8 cellular contexts compared by ENCODE assay signal in the genomic region with DNA sequence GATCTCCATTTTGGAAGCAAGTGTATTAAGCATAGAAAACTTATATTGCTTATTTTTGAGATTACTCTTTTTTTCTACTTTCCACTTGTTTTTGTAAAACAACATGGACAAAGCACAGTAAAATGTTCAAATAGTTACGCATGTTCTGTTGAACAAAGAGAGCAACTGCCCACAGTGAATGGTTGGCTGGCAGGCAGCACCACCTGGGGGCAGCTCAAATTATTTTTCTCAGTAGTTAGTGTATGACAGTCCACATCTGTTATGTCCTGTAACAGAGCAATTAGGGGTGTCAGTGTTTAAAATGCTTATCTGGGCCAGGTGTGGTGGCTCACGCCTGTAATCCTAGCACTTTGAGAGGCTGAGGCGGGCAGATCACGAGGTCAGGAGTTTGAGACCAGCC. TPM values are rescaled to one million over a fixed set of nuclear protein-coding genes. Genes with fewer than 3 reads are reported as not detected.
DNase-seq lines count a peak whose midpoint lies in the region; ATAC-seq and TF ChIP-seq lines count a peak whose summit lies in the region.

No MANE protein-coding gene starts in this region.

- H3K4me1 ChIP-seq in liver (ENCODE audit: control insufficient read depth in 4 of 4, insufficient read depth in 4 of 4, low read length in 3 of 4): peaks cover 0 to 10% (median 8%) of the 10 kb centered on the region in 4 donors

- no peak overlapping the region for H3K4me3 Mint-ChIP-seq in HFFc6
- no peak overlapping the region for H3K4me3 Mint-ChIP-seq in mesothelial cell of epicardium

- H3K9ac ChIP-seq in liver (ENCODE audit: low read depth in 1 of 2, low read length in 2 of 2): no peak overlapping the region

- no peaks in the 10 kb centered on the region for H3K27me3 ChIP-seq in liver (ENCODE audit: control insufficient read depth in 4 of 4, insufficient read depth in 4 of 4, low read length in 3 of 4)

- TF ChIP-seq CTCF in AG10803 (conservative IDR thresholded peaks at IDR 0.05; ENCODE audit: low read length): peak; percentile 42
- peak; percentile 58 for TF ChIP-seq CTCF in HFFc6 (IDR thresholded peaks at IDR 0.05)
- peak; percentile 24 for TF ChIP-seq CTCF in astrocyte of the cerebellum (IDR thresholded peaks at IDR 0.05; ENCODE audit: low read depth, low read length, missing control alignments)
- TF ChIP-seq CTCF in liver (IDR thresholded peaks at IDR 0.05; ENCODE audit: low read depth, low read length, missing input control): peak; percentile 59
- no peak for TF ChIP-seq CTCF in mesothelial cell of epicardium (IDR thresholded peaks at IDR 0.05; ENCODE audit: unreplicated experiment)

- H3K27me3 Mint-ChIP-seq in HFFc6 (ENCODE audit: insufficient read depth) (peaks cover 40% of the 10 kb centered on the region), mesothelial cell of epicardium (ENCODE audit: low read depth) (peaks cover 3% of the 10 kb centered on the region)

- no peak for ATAC-seq in HG03159 (IDR thresholded peaks at IDR 0.05; ENCODE audit: unreplicated experiment)

- DNase-seq in AG10803 (ENCODE audit: low read depth) (peak; percentile 6), HFFc6 (peak; percentile 18), astrocyte of the cerebellum (ENCODE audit: low read depth) (no peak), mesothelial cell of epicardium (ENCODE audit: low spot score in 2 of 2, unreplicated experiment in 2 of 2) (no peak), NCI-H1092 treated with DMSO at 0.1 percent for 48 hours (lab: John Stamatoyannopoulos, UW) (no peak)
- DNase-seq in stimulated activated CD4-positive, alpha-beta T cell treated with anti-CD3 and anti-CD28 coated beads, Interleukin-4, amount 100 ng/mL, for 1 hour: no peak

- H3K27ac ChIP-seq in liver (ENCODE audit: low read depth in 1 of 2, low read length in 2 of 2): no peak overlapping the region

- H3K4me1 Mint-ChIP-seq in HFFc6 (ENCODE audit: low read depth): no peaks in the 10 kb centered on the region
- H3K4me1 Mint-ChIP-seq in mesothelial cell of epicardium: peaks cover 2% of the 10 kb centered on the region

- peaks cover 6% of the 10 kb centered on the region; the same call in 1 of the 2 replicates for H3K9me3 Mint-ChIP-seq in HFFc6
- peaks cover 10% of the 10 kb centered on the region for H3K9me3 Mint-ChIP-seq in mesothelial cell of epicardium

- in situ Hi-C loops in astrocyte of the cerebellum (cut with HindIII; ENCODE audit: low sequenced_read_pairs): no loop called here

- no peaks in the 10 kb centered on the region for H3K9me3 ChIP-seq in liver (ENCODE audit: control insufficient read depth in 4 of 4, low read length in 3 of 4)

- no peaks in the 10 kb centered on the region for H3K36me3 ChIP-seq in liver (ENCODE audit: control insufficient read depth in 4 of 4, insufficient read depth in 3 of 4, low read depth in 1 of 4, low read length in 3 of 4)

- H3K36me3 Mint-ChIP-seq in HFFc6 (ENCODE audit: low read depth): no peaks in the 10 kb centered on the region
- peaks cover under 1% of the 10 kb centered on the region for H3K36me3 Mint-ChIP-seq in mesothelial cell of epicardium

- H3K4me3 ChIP-seq in AG10803 (ENCODE audit: low read length): no peak overlapping the region
- H3K4me3 ChIP-seq in astrocyte of the cerebellum (ENCODE audit: low read depth, low read length): no peak overlapping the region
- H3K4me3 ChIP-seq in liver (ENCODE audit: low read depth in 1 of 3, low read length in 3 of 3): no peak overlapping the region

- no peak overlapping the region for H3K27ac Mint-ChIP-seq in HFFc6
- H3K27ac Mint-ChIP-seq in mesothelial cell of epicardium: no peak overlapping the region

- peak; percentile 85 to 95 for TF ChIP-seq RAD21 in liver (IDR thresholded peaks at IDR 0.05)

- WGBS in liver: 55% methylated on average over 4 of the region's 4 CpGs

TF ChIP-seq in liver, 16 proteins besides CTCF, POLR2A, EP300 and RAD21:
- TF ChIP-seq, protein P1, sequence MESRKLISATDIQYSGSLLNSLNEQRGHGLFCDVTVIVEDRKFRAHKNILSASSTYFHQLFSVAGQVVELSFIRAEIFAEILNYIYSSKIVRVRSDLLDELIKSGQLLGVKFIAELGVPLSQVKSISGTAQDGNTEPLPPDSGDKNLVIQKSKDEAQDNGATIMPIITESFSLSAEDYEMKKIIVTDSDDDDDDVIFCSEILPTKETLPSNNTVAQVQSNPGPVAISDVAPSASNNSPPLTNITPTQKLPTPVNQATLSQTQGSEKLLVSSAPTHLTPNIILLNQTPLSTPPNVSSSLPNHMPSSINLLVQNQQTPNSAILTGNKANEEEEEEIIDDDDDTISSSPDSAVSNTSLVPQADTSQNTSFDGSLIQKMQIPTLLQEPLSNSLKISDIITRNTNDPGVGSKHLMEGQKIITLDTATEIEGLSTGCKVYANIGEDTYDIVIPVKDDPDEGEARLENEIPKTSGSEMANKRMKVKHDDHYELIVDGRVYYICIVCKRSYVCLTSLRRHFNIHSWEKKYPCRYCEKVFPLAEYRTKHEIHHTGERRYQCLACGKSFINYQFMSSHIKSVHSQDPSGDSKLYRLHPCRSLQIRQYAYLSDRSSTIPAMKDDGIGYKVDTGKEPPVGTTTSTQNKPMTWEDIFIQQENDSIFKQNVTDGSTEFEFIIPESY (IDR thresholded peaks at IDR 0.05): no peak
- TF ChIP-seq TAF1 (conservative IDR thresholded peaks at IDR 0.05) (no peak), GABPA (IDR thresholded peaks at IDR 0.05 in 1 of 2, conservative IDR thresholded peaks at IDR 0.05 in 1 of 2) (no peak), SP1 (IDR thresholded peaks at IDR 0.05) (no peak), FOXA1 (IDR thresholded peaks at IDR 0.05) (no peak), HNF4G (IDR thresholded peaks at IDR 0.05) (no peak), HNF4A (conservative IDR thresholded peaks at IDR 0.05) (no peak), FOXA2 (IDR thresholded peaks at IDR 0.05) (no peak), NR2F2 (IDR thresholded peaks at IDR 0.05) (no peak), YY1 (IDR thresholded peaks at IDR 0.05) (no peak), EGR1 (IDR thresholded peaks at IDR 0.05; ENCODE audit: low read depth in 2 of 2) (no peak), RXRA (IDR thresholded peaks at IDR 0.05) (no peak), JUND (IDR thresholded peaks at IDR 0.05) (no peak)
- TF ChIP-seq, protein P2, sequence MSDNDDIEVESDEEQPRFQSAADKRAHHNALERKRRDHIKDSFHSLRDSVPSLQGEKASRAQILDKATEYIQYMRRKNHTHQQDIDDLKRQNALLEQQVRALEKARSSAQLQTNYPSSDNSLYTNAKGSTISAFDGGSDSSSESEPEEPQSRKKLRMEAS (IDR thresholded peaks at IDR 0.05): no peak
- TF ChIP-seq, protein P3, sequence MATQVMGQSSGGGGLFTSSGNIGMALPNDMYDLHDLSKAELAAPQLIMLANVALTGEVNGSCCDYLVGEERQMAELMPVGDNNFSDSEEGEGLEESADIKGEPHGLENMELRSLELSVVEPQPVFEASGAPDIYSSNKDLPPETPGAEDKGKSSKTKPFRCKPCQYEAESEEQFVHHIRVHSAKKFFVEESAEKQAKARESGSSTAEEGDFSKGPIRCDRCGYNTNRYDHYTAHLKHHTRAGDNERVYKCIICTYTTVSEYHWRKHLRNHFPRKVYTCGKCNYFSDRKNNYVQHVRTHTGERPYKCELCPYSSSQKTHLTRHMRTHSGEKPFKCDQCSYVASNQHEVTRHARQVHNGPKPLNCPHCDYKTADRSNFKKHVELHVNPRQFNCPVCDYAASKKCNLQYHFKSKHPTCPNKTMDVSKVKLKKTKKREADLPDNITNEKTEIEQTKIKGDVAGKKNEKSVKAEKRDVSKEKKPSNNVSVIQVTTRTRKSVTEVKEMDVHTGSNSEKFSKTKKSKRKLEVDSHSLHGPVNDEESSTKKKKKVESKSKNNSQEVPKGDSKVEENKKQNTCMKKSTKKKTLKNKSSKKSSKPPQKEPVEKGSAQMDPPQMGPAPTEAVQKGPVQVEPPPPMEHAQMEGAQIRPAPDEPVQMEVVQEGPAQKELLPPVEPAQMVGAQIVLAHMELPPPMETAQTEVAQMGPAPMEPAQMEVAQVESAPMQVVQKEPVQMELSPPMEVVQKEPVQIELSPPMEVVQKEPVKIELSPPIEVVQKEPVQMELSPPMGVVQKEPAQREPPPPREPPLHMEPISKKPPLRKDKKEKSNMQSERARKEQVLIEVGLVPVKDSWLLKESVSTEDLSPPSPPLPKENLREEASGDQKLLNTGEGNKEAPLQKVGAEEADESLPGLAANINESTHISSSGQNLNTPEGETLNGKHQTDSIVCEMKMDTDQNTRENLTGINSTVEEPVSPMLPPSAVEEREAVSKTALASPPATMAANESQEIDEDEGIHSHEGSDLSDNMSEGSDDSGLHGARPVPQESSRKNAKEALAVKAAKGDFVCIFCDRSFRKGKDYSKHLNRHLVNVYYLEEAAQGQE (IDR thresholded peaks at IDR 0.05): no peak
- TF ChIP-seq, protein P4, sequence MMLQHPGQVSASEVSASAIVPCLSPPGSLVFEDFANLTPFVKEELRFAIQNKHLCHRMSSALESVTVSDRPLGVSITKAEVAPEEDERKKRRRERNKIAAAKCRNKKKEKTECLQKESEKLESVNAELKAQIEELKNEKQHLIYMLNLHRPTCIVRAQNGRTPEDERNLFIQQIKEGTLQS (IDR thresholded peaks at IDR 0.05): no peak
TF ChIP-seq in liver: peak in this region for 0.

RNA-seq across cellular contexts. Expression of a gene that starts 46.1 kb away (rescaled TPM):
- 10 to 100 TPM; 31.5 to 34.0 (median 32.7) TPM for total RNA-seq in HFFc6 (2021; fragmentation: NEBNext Ultra II Directional; extraction: Animal tissue kit (Norgen Biotek cat#: 25700))
- total RNA-seq in liver: 10 to 100 TPM; 12.8 to 13.5 TPM
- 10 to 100 TPM in 1 of 2 donors, 1 to 10 TPM in 1; 3.9 to 15.8 TPM for polyA plus RNA-seq in liver
- 63.7 to 65.0 TPM (median 63.9 TPM) in 3 replicates for total RNA-seq in mesothelial cell of epicardium

Comparison
In these comparisons a context has a peak if more than half of its experiments do, and no peak if none do; other contexts are left out.
1. DNase-seq: peak in AG10803 (single experiment) and HFFc6 (single experiment); none in astrocyte of the cerebellum (single experiment), mesothelial cell of epicardium (0 of 2), stimulated activated CD4-positive, alpha-beta T cell treated with anti-CD3 and anti-CD28 coated beads, Interleukin-4, amount 100 ng/mL, for 1 hour (single experiment) and NCI-H1092 treated with DMSO at 0.1 percent for 48 hours (single experiment).